ENCODE assay signal across 18 cellular contexts in the genomic region with DNA sequence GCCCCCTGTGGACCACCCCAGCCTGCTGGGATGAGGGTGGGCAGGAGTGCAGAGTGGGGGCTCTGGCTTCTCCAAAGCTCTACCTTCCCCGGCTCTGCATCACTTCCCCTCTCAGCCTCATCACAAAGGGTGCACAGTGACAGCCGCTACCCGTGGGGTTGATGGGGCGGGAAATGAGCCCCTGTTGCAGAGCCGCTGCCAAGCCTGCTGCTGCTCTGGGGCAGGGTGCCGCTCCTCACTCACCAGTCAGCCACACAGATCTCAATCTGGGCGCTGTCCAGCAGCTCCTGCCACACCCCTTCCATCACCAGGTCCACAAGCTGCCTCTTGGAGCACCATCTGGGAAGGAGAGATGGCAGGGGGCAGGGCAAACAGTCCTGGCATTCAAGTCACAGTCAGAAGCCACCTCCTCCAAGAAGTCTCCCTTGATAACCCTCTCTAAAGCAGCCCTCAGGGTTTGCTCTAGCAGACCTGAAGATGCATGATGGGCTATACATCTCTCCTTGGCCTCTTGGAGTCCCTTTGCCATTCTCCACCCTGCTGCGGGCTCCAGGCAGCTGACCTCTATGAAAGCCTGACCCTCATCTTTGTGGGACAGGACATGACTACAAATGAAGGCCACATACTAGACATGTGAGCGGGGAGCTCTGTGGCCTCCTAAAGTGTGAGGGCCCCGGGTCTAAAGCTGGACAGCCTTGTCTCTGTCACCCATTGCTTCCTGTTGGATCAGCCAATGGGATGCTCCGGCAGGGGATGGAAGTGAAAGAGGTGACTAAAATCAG. TPM values are rescaled to one million over a fixed set of nuclear protein-coding genes. Genes with fewer than 3 reads are reported as not detected.
"Had no signal": no experiment of that assay in that cellular context is flagged by ENCODE, and none has a peak within 500 bp of the region (broad histone marks: within the 10 kb centered on the region; RNA-seq: fewer than 3 reads in every experiment).

No MANE protein-coding gene starts in this region.

- ATAC-seq: activated naive CD8-positive, alpha-beta T cell treated with anti-CD3 and anti-CD28 coated beads, Interleukin-2, amount 50 U/mL, for 24 hours; effector memory CD8-positive, alpha-beta T cell; left lung; naive thymus-derived CD8-positive, alpha-beta T cell had no signal

- DNase-seq: activated CD4-positive, alpha-beta T cell treated with anti-CD3 and anti-CD28 coated beads, Interleukin-2, amount 50 U/mL, for 48 hours; activated CD4-positive, CD25-positive, alpha-beta regulatory T cell treated with anti-CD3 and anti-CD28 coated beads, Interleukin-2, amount 50 U/mL, for 72 hours; activated naive CD4-positive, alpha-beta T cell treated with anti-CD3 and anti-CD28 coated beads for 36 hours; activated naive CD8-positive, alpha-beta T cell treated with anti-CD3 and anti-CD28 coated beads, Interleukin-2, amount 50 U/mL, for 24 hours; dermis blood vessel endothelial cell; effector memory CD8-positive, alpha-beta T cell; foreskin melanocyte; left lung; mammary epithelial cell; naive thymus-derived CD8-positive, alpha-beta T cell; stimulated activated CD4-positive, alpha-beta T cell treated with anti-CD3 and anti-CD28 coated beads, Interleukin-4, amount 100 ng/mL, for 24 hours; T1000; transverse colon had no signal

- H3K4me3 Mint-ChIP-seq: activated naive CD4-positive, alpha-beta T cell treated with anti-CD3 and anti-CD28 coated beads for 36 hours; activated naive CD8-positive, alpha-beta T cell treated with anti-CD3 and anti-CD28 coated beads, Interleukin-2, amount 50 U/mL, for 24 hours; effector memory CD8-positive, alpha-beta T cell; naive thymus-derived CD8-positive, alpha-beta T cell had no signal

- H3K4me3 ChIP-seq: left lung, right atrium auricular region, skin epidermis, transverse colon had no signal

- H3K9me3 ChIP-seq: left lung, right atrium auricular region, transverse colon had no signal

- H3K27me3 ChIP-seq: right atrium auricular region had no signal

- H3K36me3 ChIP-seq: left lung, right atrium auricular region, transverse colon had no signal

- H3K27ac ChIP-seq: left lung, right atrium auricular region, skin epidermis, transverse colon had no signal

- H3K27ac Mint-ChIP-seq: activated naive CD4-positive, alpha-beta T cell treated with anti-CD3 and anti-CD28 coated beads for 36 hours; activated naive CD8-positive, alpha-beta T cell treated with anti-CD3 and anti-CD28 coated beads, Interleukin-2, amount 50 U/mL, for 24 hours; activated T-helper 2 cell treated with anti-CD3 and anti-CD28 coated beads, Interferon-gamma antibody, Interleukin-2, Interleukin-4, amounts not matched to agents 10 μg/mL and 5 μg/mL and 100 μg/mL, durations not matched to agents 14 hours and 24 hours and 36 hours; effector memory CD8-positive, alpha-beta T cell; naive thymus-derived CD8-positive, alpha-beta T cell had no signal

- H3K36me3 Mint-ChIP-seq: naive thymus-derived CD8-positive, alpha-beta T cell had no signal

- H3K9me3 Mint-ChIP-seq: activated naive CD4-positive, alpha-beta T cell treated with anti-CD3 and anti-CD28 coated beads for 36 hours; activated naive CD8-positive, alpha-beta T cell treated with anti-CD3 and anti-CD28 coated beads, Interleukin-2, amount 50 U/mL, for 24 hours; activated T-helper 2 cell treated with anti-CD3 and anti-CD28 coated beads, Interferon-gamma antibody, Interleukin-2, Interleukin-4, amounts not matched to agents 10 μg/mL and 5 μg/mL and 100 μg/mL, durations not matched to agents 14 hours and 24 hours and 36 hours; effector memory CD8-positive, alpha-beta T cell had no signal

RNA-seq across cellular contexts. Expression of a gene that starts 29.1 kb away (rescaled TPM):
- total RNA-seq: activated T-helper 2 cell treated with anti-CD3 and anti-CD28 coated beads, Interferon-gamma antibody, Interleukin-2, Interleukin-4, amounts not matched to agents 10 μg/mL and 5 μg/mL and 100 μg/mL, durations not matched to agents 14 hours and 24 hours and 36 hours; naive thymus-derived CD8-positive, alpha-beta T cell had no signal
- polyA plus RNA-seq: naive thymus-derived CD8-positive, alpha-beta T cell had no signal

RNA-seq across cellular contexts. Expression of a gene that starts 34.4 kb away (rescaled TPM):
- total RNA-seq: aorta, dermis blood vessel endothelial cell, fibroblast of lung, left lung, right atrium auricular region, transverse colon had no signal
- polyA plus RNA-seq: naive thymus-derived CD8-positive, alpha-beta T cell had no signal
